8 cellular contexts compared by ENCODE assay signal in the genomic region with DNA sequence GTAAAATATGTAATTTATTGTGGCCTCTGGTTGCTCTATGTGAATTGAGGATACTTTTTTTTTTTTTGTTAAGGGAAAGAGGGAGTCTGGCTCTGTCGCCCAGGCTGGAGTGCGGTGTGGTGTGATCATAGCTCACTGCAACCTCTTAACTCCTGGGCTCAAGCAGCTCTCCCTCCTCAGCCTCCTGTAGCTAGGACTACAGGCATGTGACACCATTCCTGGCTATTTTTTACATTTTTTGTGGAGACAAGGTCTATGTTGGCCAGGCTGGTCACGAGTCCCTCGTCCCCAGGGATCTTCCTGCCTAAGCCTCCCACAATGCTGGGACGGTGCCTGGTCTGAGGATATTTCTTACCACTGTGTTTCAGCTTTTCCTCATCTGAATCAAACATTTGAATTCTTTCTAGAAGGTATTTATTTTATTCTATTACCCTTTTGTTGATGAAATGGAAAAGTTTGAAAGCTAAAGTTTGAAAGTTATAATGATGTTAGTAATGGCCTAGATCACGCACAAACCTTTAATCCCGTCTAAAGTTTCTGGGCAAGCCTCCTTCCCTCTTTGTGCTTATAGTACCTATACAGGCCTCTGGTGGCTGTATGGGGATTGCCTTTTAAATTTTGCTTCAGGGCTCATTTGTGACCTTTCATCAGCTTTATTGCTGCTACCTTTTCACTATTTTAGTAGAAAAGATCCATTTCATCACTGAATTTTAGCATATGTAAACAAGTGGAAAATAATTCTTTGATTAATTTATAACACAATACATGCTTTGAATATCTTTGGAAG. TPM values are rescaled to one million over a fixed set of nuclear protein-coding genes. Genes with fewer than 3 reads are reported as not detected.
A peak's percentile ranks its signal among the peaks of the same experiment; 100 is the strongest.
DNase-seq lines count a peak whose midpoint lies in the region; ATAC-seq, FAIRE-seq and TF ChIP-seq lines count a peak whose summit lies in the region.

No MANE protein-coding gene starts in this region.

- peaks cover 4 to 19% (median 12%) of the 10 kb centered on the region in 4 experiments; a peak in 6 of 8 replicates for H3K36me3 ChIP-seq in H1 (ENCODE audit: control insufficient read depth in 2 of 4, insufficient read depth in 4 of 4, low read length in 3 of 4)
- H3K36me3 ChIP-seq in mesendoderm (ENCODE audit: control insufficient read depth, insufficient read depth, low read length) = no peaks in the 10 kb centered on the region
- H3K36me3 ChIP-seq in uterus = peaks cover 2 to 3% of the 10 kb centered on the region in 2 donors

- H3K9me3 ChIP-seq in H1 (ENCODE audit: insufficient read depth in 2 of 2, low read depth in 1 of 2, low read length in 1 of 2) (no peaks in the 10 kb centered on the region), uterus (no peaks in the 10 kb centered on the region)

- H3K4me2 ChIP-seq in H1 (ENCODE audit: insufficient read depth in 1 of 2, low read depth in 2 of 2, low read length in 2 of 2) (peak overlapping the region; percentile 67 to 92), mesendoderm (ENCODE audit: low read length) (peak overlapping the region; percentile 75)

- H3K27ac ChIP-seq in H1 (ENCODE audit: low read depth, low read length) (0 out of 2 replicates have a peak overlapping the region, but pooled peaks have one; percentile 32), mesendoderm (ENCODE audit: low read depth, low read length) (peak overlapping the region; percentile 67), uterus (peak overlapping the region; percentile 98 to 100)

- H3K56ac ChIP-seq in H1 (replicated peaks; ENCODE audit: insufficient read length, low read depth, low read length) (no peak overlapping the region), mesendoderm (ENCODE audit: low read length) (peak overlapping the region; percentile 89)

- H3K79me2 ChIP-seq in H1 (ENCODE audit: control insufficient read depth in 1 of 2, insufficient read depth in 2 of 2, low read length in 2 of 2) (peaks cover 8 to 54% of the 10 kb centered on the region in 2 experiments; a peak in 3 of 4 replicates), mesendoderm (ENCODE audit: control insufficient read depth, insufficient read depth, low read length) (peaks cover 35% of the 10 kb centered on the region)

- in situ Hi-C loops in GM13977 (cut with MboI; ENCODE audit: low pct_unique_long_range_greater_than_20kb, low sequenced_read_pairs, unreplicated experiment) (no loop called here), SK-MEL-5 (cut with HindIII; ENCODE audit: low pct_unique_long_range_greater_than_20kb, low sequenced_read_pairs) (no loop called here)

- H2BK20ac ChIP-seq in H1 (ENCODE audit: low read length) = no peak overlapping the region

- H2AFZ ChIP-seq in H1 (ENCODE audit: low read length) = no peak overlapping the region

- CTCF ChIA-PET in H1 (lab: Charles Lee; ENCODE audit: partially characterized antibody) = interaction anchor here (0.6 to 2.7 kb wide), 16 partner anchors 9 to 689 kb away, joined by 3 to 16 read pairs (median 4); a partner anchor contains a TSS

- no peak overlapping the region for H2BK5ac ChIP-seq in H1 (ENCODE audit: low read depth, low read length)
- H2BK5ac ChIP-seq in mesendoderm (ENCODE audit: low read length) = no peak overlapping the region

- no peak for FAIRE-seq in H1 (lab: Jason Lieb, UNC)

- H3K9ac ChIP-seq in H1 (replicated peaks in 1 of 4; ENCODE audit: extremely low read depth in 1 of 4, low read depth in 3 of 4, low read length in 3 of 4) = peak overlapping the region in 3 of 4 experiments; percentile 43 to 94 (median 63); a peak in 4 of 7 replicates
- peak overlapping the region; percentile 84 for H3K9ac ChIP-seq in mesendoderm (ENCODE audit: low read length)

- H3K14ac ChIP-seq in H1 (ENCODE audit: insufficient read length) = no peak overlapping the region

- H4K8ac ChIP-seq in H1 (ENCODE audit: extremely low read depth, insufficient read depth, low read length) (no peak overlapping the region), mesendoderm (ENCODE audit: low read depth, low read length) (no peak overlapping the region)

- H3K18ac ChIP-seq in H1 (ENCODE audit: extremely low read depth, low read length) (no peak overlapping the region), mesendoderm (ENCODE audit: low read length) (no peak overlapping the region)

- TF ChIP-seq POLR2A in H1 (IDR thresholded peaks at IDR 0.05; ENCODE audit: control extremely low read depth in 1 of 2, low read depth in 2 of 2, low read length in 2 of 2) (peak in 1 of 2 experiments; percentile 36; a peak in 1 of 3 replicates), uterus (IDR thresholded peaks at IDR 0.05) (no peak)

- TF ChIP-seq RAD21 in H1 (IDR thresholded peaks at IDR 0.05 in 1 of 2, conservative IDR thresholded peaks at IDR 0.05 in 1 of 2; ENCODE audit: low read depth in 2 of 2, low read length in 2 of 2) = peak; percentile 40 to 47; a peak in 3 of 4 replicates

- H4K20me1 ChIP-seq in H1 (replicated peaks in 1 of 2; ENCODE audit: control insufficient read depth in 1 of 2, insufficient read depth in 2 of 2, low read length in 2 of 2) = peaks cover 2 to 5% of the 10 kb centered on the region in 2 experiments

- TF ChIP-seq EP300 in H1 (IDR thresholded peaks at IDR 0.05; ENCODE audit: borderline replicate concordance in 1 of 2, low read depth in 2 of 2, low read length in 2 of 2) = no peak

- H2BK120ac ChIP-seq in H1 (replicated peaks; ENCODE audit: low read depth, low read length) (no peak overlapping the region), mesendoderm (ENCODE audit: low read depth, low read length) (no peak overlapping the region)

- H3K4me3 ChIP-seq in H1 (ENCODE audit: extremely low read depth in 1 of 4, insufficient read depth in 2 of 4, low read depth in 3 of 4, low read length in 4 of 4) (peak overlapping the region; percentile 76 to 98 (median 87)), mesendoderm (ENCODE audit: low read length) (peak overlapping the region; percentile 63), uterus (peak overlapping the region in 1 of 2 donors; percentile 99)

- POLR2A ChIA-PET in H1 (lab: Charles Lee; ENCODE audit: partially characterized antibody) = interaction anchor here (0.6 to 4.9 kb wide), 17 partner anchors 10 to 709 kb away, joined by 3 to 75 read pairs (median 14); a partner anchor contains a TSS

- no peak overlapping the region for H4K91ac ChIP-seq in H1 (replicated peaks; ENCODE audit: insufficient read length, low read length)

- H3K23me2 ChIP-seq in H1 (ENCODE audit: low read depth, low read length) = peaks cover 5% of the 10 kb centered on the region; the same call in 1 of the 2 replicates

- intact Hi-C loops in uterus (cut with DNase I; ENCODE audit: low total_unique reads) = no loop called here

- H2BK15ac ChIP-seq in H1 (ENCODE audit: low read length) (no peak overlapping the region), mesendoderm (replicated peaks; ENCODE audit: low read depth) (no peak overlapping the region)

- H3K27me3 ChIP-seq in H1 (replicated peaks in 1 of 4; ENCODE audit: control insufficient read depth in 3 of 4, extremely low read depth in 1 of 4, insufficient read depth in 3 of 4, low read length in 3 of 4) (no peaks in the 10 kb centered on the region), mesendoderm (ENCODE audit: insufficient read depth, low read length, poor library complexity) (no peaks in the 10 kb centered on the region), uterus (no peaks in the 10 kb centered on the region)

- H4K5ac ChIP-seq in H1 (ENCODE audit: insufficient read length, low read depth, low read length) (no peak overlapping the region), mesendoderm (ENCODE audit: low read length) (no peak overlapping the region)

- H3K4ac ChIP-seq in H1 (replicated peaks; ENCODE audit: insufficient read length, low read depth, low read length) (no peak overlapping the region), mesendoderm (ENCODE audit: low read depth, low read length) (no peak overlapping the region)

- no peak for ATAC-seq in GM19463 (IDR thresholded peaks at IDR 0.05; ENCODE audit: unreplicated experiment)

- H2BK12ac ChIP-seq in H1 (ENCODE audit: low read depth, low read length) = no peak overlapping the region

- DNase-seq in AG20443 (ENCODE audit: low spot score) (peak; percentile 42), GM13977 (ENCODE audit: low spot score) (peak; percentile 27), SK-MEL-5 (ENCODE audit: low read depth, low spot score) (peak; percentile 90), H1 (ENCODE audit: low read depth in 1 of 2, low spot score in 2 of 2) (peak in 1 of 2 experiments; percentile 51), mesendoderm (peak; percentile 88), uterus (peak; percentile 27 to 38), NCI-H187 (lab: John Stamatoyannopoulos, UW) (no peak)

- no peak overlapping the region for H2AK5ac ChIP-seq in H1 (ENCODE audit: low read depth, low read length)
- H2AK5ac ChIP-seq in mesendoderm (ENCODE audit: low read length) = no peak overlapping the region

- TF ChIP-seq CTCF in GM13977 (IDR thresholded peaks at IDR 0.05; ENCODE audit: extremely low read depth, insufficient read depth, missing control alignments) = peak; percentile 20
- peak in 2 of 3 experiments; percentile 18 to 40; a peak in 1 of 4 replicates for TF ChIP-seq CTCF in H1 (IDR thresholded peaks at IDR 0.05; ENCODE audit: control extremely low read depth in 1 of 3, insufficient read depth in 1 of 3, low read depth in 1 of 3, low read length in 3 of 3)
- no peak for TF ChIP-seq CTCF in uterus (IDR thresholded peaks at IDR 0.05)

- H3K4me1 ChIP-seq in H1 (replicated peaks in 1 of 4; ENCODE audit: control insufficient read depth in 3 of 4, insufficient read depth in 4 of 4, low read length in 3 of 4) (peaks cover 0 to 8% (median under 1%) of the 10 kb centered on the region in 4 experiments; a peak in 2 of 7 replicates), mesendoderm (ENCODE audit: control insufficient read depth, low read depth, low read length) (no peaks in the 10 kb centered on the region), uterus (peaks cover 4 to 11% of the 10 kb centered on the region in 2 donors)

- WGBS in H1 (ENCODE audit: extremely low coverage in 1 of 2, insufficient coverage in 1 of 2, insufficient read length in 1 of 2, insufficient replicate concordance in 2 of 2, low coverage in 1 of 2, low lambda C conversion rate in 2 of 2, missing lambda C conversion rate in 1 of 2), 2 experiments = 24% methylated on average over 7 of the region's 7 CpGs; no CpG with 5 or more reads in 1 of the 2 experiments
- WGBS in mesendoderm (ENCODE audit: extremely low coverage, insufficient coverage, low lambda C conversion rate) = no CpG with 5 or more reads among the region's 7 CpGs

- H3K79me1 ChIP-seq in H1 (ENCODE audit: low read depth, low read length) (no peaks in the 10 kb centered on the region), mesendoderm (ENCODE audit: low read length) (no peaks in the 10 kb centered on the region)

- no peak overlapping the region for H3K23ac ChIP-seq in H1 (ENCODE audit: insufficient read length)
- no peak overlapping the region for H3K23ac ChIP-seq in mesendoderm (ENCODE audit: low read length)

RNA-seq across cellular contexts. Expression of a gene that starts 2.0 kb away (rescaled TPM):
- 64.7 and 69.3 TPM in 2 replicates for total RNA-seq in SK-MEL-5 (2014; rRNA removed; shearing (Covaris generic))
- polyA plus RNA-seq in SK-MEL-5 (2015; cell fraction: cytosol; rRNA removed) = 60.1 and 66.4 TPM in 2 replicates
- polyA plus RNA-seq in SK-MEL-5 (2015; cell fraction: nucleus; rRNA removed) = 372 and 376 TPM in 2 replicates
- 50.4 and 50.5 TPM in 2 replicates for total RNA-seq in H1 (2021; fragmentation: NEBNext Ultra II Directional; extraction: Animal tissue kit (Norgen Biotek cat#: 25700))
- polyA plus RNA-seq in H1 (2011; rRNA removed) = 17.1 and 23.0 TPM in 2 replicates
- polyA plus RNA-seq in H1 (2011; cell fraction: cytosol; rRNA removed) = 35.7 TPM
- polyA plus RNA-seq in H1 (2011; cell fraction: nucleus; rRNA removed) = 35.8 TPM
- 21.6 to 48.4 TPM (median 26.3 TPM) in 4 replicates for polyA plus RNA-seq in H1 (2012, experiment 1 of 2)
- 3.2 TPM for polyA plus RNA-seq in H1 (2012, experiment 2 of 2)
- polyA plus RNA-seq in H1 (2013, experiment 1 of 2) = 31.7 TPM
- 31.0 TPM for polyA plus RNA-seq in H1 (2013, experiment 2 of 2)
- 30.4 and 42.0 TPM in 2 replicates for polyA minus RNA-seq in H1 (2011; rRNA and poly(A)+ RNA removed)
- polyA minus RNA-seq in H1 (2011; cell fraction: cytosol; rRNA and poly(A)+ RNA removed) = 19.4 TPM
- polyA minus RNA-seq in H1 (2011; cell fraction: nucleus; rRNA and poly(A)+ RNA removed) = 72.0 TPM
- polyA plus RNA-seq in mesendoderm (2013, experiment 1 of 2) = 55.0 TPM
- 57.9 TPM for polyA plus RNA-seq in mesendoderm (2013, experiment 2 of 2)
- total RNA-seq in uterus = 10 to 100 TPM; 26.4 to 60.1 (median 36.3) TPM

RNA-seq across cellular contexts. Expression of a gene that starts 28.5 kb away (rescaled TPM):
- total RNA-seq in SK-MEL-5 (2014; rRNA removed; shearing (Covaris generic)) = 0.98 and 1.2 TPM in 2 replicates
- polyA plus RNA-seq in SK-MEL-5 (2015; cell fraction: cytosol; rRNA removed) = 0.50 and 1.0 TPM in 2 replicates
- 33.6 and 38.8 TPM in 2 replicates for polyA plus RNA-seq in SK-MEL-5 (2015; cell fraction: nucleus; rRNA removed)
- total RNA-seq in H1 (2021; fragmentation: NEBNext Ultra II Directional; extraction: Animal tissue kit (Norgen Biotek cat#: 25700)) = 1.1 and 2.2 TPM in 2 replicates
- 0.16 and 0.33 TPM in 2 replicates for polyA plus RNA-seq in H1 (2011; rRNA removed)
- 0.61 TPM for polyA plus RNA-seq in H1 (2011; cell fraction: cytosol; rRNA removed)
- polyA plus RNA-seq in H1 (2011; cell fraction: nucleus; rRNA removed) = 0.54 TPM
- polyA plus RNA-seq in H1 (2012, experiment 1 of 2) = 0.64 to 2.3 TPM (median 0.90 TPM) in 4 replicates
- not detected for polyA plus RNA-seq in H1 (2012, experiment 2 of 2)
- polyA plus RNA-seq in H1 (2013, experiment 1 of 2) = 0.87 TPM
- polyA plus RNA-seq in H1 (2013, experiment 2 of 2) = 1.2 TPM
- polyA minus RNA-seq in H1 (2011; rRNA and poly(A)+ RNA removed) = not detected in 2 replicates
- not detected for polyA minus RNA-seq in H1 (2011; cell fraction: cytosol; rRNA and poly(A)+ RNA removed)
- polyA minus RNA-seq in H1 (2011; cell fraction: nucleus; rRNA and poly(A)+ RNA removed) = 1.3 TPM
- 0.55 TPM for polyA plus RNA-seq in mesendoderm (2013, experiment 1 of 2)
- polyA plus RNA-seq in mesendoderm (2013, experiment 2 of 2) = 0.80 TPM
- total RNA-seq in uterus = 1 to 10 TPM in 1 of 4 donors, under 1 TPM in 1, not detected in 2; 0.35 to 4.0 TPM

Comparison
In these comparisons a context has a peak if more than half of its experiments do, and no peak if none do; other contexts are left out.
1. DNase-seq: peak in AG20443 (single experiment), GM13977 (single experiment), SK-MEL-5 (single experiment), mesendoderm (single experiment) and uterus (2 of 2); none in NCI-H187 (0 of 2).
2. CTCF ChIP-seq: peak in GM13977 (single experiment) and H1 (2 of 3); none in uterus (0 of 4).
3. H3K27ac ChIP-seq: peak in every context shown above with its lines; median percentile 99 in uterus; 67 in mesendoderm; 32 in H1.